4 cellular contexts compared by ENCODE assay signal in the genomic region with DNA sequence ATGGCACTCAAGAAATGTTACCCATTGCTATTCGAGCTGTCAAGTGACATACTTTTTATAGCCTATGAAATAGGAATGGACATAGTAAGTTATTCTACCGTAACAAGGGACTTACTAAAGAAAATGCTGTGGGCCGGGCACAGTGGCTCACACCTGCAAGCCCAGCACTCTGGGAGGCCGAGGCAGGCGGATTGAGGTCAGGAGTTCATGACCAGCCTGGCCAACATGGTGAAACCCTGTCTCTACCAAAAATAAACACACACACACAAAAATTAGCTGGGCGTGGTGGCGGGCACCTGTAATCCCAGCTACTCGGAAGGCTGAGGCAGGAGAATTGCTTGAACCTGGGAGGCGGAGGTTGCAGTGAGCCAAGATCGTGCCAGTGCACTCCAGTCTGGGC. TPM values are rescaled to one million over a fixed set of nuclear protein-coding genes. Genes with fewer than 3 reads are reported as not detected.
"Had no signal": no experiment of that assay in that cellular context is flagged by ENCODE, and none has a peak within 500 bp of the region (broad histone marks: within the 10 kb centered on the region; RNA-seq: fewer than 3 reads in every experiment).

No MANE protein-coding gene starts in this region.

RNA-seq across cellular contexts. Expression of a gene that starts 53.0 kb away (rescaled TPM):
- total RNA-seq: activated T-helper 2 cell treated with anti-CD3 and anti-CD28 coated beads, Interferon-gamma antibody, Interleukin-2, Interleukin-4, amounts not matched to agents 10 μg/mL and 5 μg/mL and 100 μg/mL, durations not matched to agents 14 hours and 24 hours and 36 hours; ascending aorta; T-helper 17 cell; T-helper 2 cell treated with Interferon-gamma antibody and Interleukin-4, amounts not matched to agents 100 ng/mL and 5 ng/mL, for 36 hours had no signal
